ENCODE assay signal across 1 cellular context in the genomic region with DNA sequence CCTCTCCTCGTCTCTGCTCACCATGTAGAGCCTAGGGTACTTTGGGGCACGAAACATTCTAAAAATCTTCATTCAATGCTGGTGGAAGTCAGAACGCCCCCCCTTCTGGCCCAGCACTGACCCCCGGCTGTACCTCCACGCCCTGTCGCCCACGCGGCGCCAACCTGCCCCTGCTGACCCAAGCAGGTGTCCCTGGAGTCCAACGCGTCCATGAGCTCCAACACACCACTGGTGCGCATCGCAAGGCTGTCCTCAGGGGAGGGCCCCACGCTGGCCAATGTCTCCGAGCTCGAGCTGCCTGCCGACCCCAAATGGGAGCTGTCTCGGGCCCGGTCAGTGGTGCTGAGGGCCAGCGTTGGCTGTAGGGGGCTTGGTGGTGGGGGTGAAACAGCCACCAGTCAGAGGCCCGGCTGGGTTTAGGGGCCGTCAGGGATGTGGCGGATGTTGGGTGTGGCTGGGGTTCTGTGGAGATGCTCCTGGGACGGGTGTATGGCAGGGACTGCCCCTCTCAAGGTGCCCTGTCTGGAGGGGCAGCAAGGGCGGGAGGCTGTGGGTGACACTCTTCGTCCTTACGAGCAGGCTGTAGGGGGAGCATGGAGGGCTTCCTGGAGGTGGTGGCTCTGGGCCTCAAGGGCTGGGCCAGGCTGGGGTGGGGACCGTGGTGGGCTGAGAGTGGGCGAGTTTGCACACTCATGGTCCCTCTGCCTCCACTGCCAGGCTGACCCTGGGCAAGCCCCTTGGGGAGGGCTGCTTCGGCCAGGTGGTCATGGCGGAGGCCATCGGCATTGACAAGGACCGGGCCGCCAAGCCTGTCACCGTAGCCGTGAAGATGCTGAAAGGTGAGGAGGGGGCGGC.
TF ChIP-seq lines count a peak whose summit lies in the region.

No MANE protein-coding gene starts in this region.

TF ChIP-seq in HEK293, 187 proteins besides CTCF, POLR2A, EP300 and RAD21:
- 0 out of 2 replicates have a peak, but pooled peaks have one; percentile 27 for TF ChIP-seq ZBTB48 (tag by site-specific recombination; IDR thresholded peaks at IDR 0.05)
- TF ChIP-seq KLF1 (tag by site-specific recombination; IDR thresholded peaks at IDR 0.05): peak; percentile 25; the same call in 1 of the 2 replicates
- TF ChIP-seq ZNF600 (tag by site-specific recombination; IDR thresholded peaks at IDR 0.05): peak; percentile 58; the same call in 1 of the 2 replicates
- no peak for TF ChIP-seq OVOL3 (tag by site-specific recombination; IDR thresholded peaks at IDR 0.05)
- TF ChIP-seq ZFP41 (tag by site-specific recombination; IDR thresholded peaks at IDR 0.05; ENCODE audit: borderline replicate concordance): no peak
